8 cellular contexts compared by ENCODE assay signal in genomic region chr3:120596116-120596852, GRCh38. TPM values are rescaled to one million over a fixed set of nuclear protein-coding genes. Genes with fewer than 3 reads are reported as not detected.
DNase-seq lines count a peak whose midpoint lies in the region; ATAC-seq and TF ChIP-seq lines count a peak whose summit lies in the region.

TSS of gene NDUFB4 (plus strand) at chr3:120596336. CDS start at chr3:120596360, 24 bp downstream.

- H3K9me3 ChIP-seq in lung (ENCODE audit: control insufficient read depth in 2 of 2, insufficient read depth in 1 of 2, low read length in 1 of 2) = no peaks in the 10 kb centered on the region

- H3K4me3 ChIP-seq in lung = peak within 1 kb of the TSS; percentile 86

- CTCF ChIA-PET in activated CD8-positive, alpha-beta memory T cell treated with anti-CD3 and anti-CD28 coated beads for 36 hours (lab: Charles Lee) = interaction anchor here (2.2 kb wide), 1 partner anchor 35 kb away, joined by 5 read pairs; no protein-coding TSS in a partner anchor

- peak within 1 kb of the TSS; percentile 86 to 95 for H3K27ac ChIP-seq in lung (ENCODE audit: low read depth in 1 of 2, low read length in 1 of 2)

- POLR2A ChIA-PET in activated CD8-positive, alpha-beta memory T cell treated with anti-CD3 and anti-CD28 coated beads for 36 hours (lab: Charles Lee) = interaction anchor here (0.7 to 1.4 kb wide), 5 partner anchors 8 to 501 kb away, joined by 3 to 9 read pairs (median 3); partner anchors contain the start of genes GTF2E1 and RABL3

- peaks cover 0 to 22% of the 10 kb centered on the region in 2 donors for H3K4me1 ChIP-seq in lung (ENCODE audit: control insufficient read depth in 2 of 2, insufficient read depth in 2 of 2, low read length in 2 of 2)

- ATAC-seq in lung (ENCODE audit: insufficient read depth, low FRiP score) = peak; percentile 99

- peak; percentile 92 for DNase-seq in CMK (ENCODE audit: low read depth)
- DNase-seq in GM20000 (ENCODE audit: low spot score) = peak; percentile 94
- peak; percentile 99 for DNase-seq in HT-29 (ENCODE audit: low spot score)
- DNase-seq in NOMO-1 (lab: John Stamatoyannopoulos, UW; ENCODE audit: unreplicated experiment in 2 of 2) = peak; percentile 92 to 98
- peak; percentile 95 for DNase-seq in effector CD8-positive, alpha-beta T cell (lab: John Stamatoyannopoulos, UW)
- peak; percentile 96 for DNase-seq in lung (ENCODE audit: low spot score)
- DNase-seq in stimulated activated CD4-positive, alpha-beta T cell treated with anti-CD3 and anti-CD28 coated beads, TNF-alpha, amount 100 ng/mL, for 4 hours (ENCODE audit: low read depth in 3 of 3) = peak; percentile 90 to 95 (median 91)

- 0% methylated on average over 51 to 53 of the region's 53 CpGs for WGBS in lung, 2 donors

- H3K36me3 ChIP-seq in lung (ENCODE audit: control insufficient read depth in 2 of 2, insufficient read depth in 2 of 2, low read length in 2 of 2) = peaks cover 0 to 5% of the 10 kb centered on the region in 2 donors

- no peaks in the 10 kb centered on the region for H3K27me3 ChIP-seq in lung (ENCODE audit: control insufficient read depth, insufficient read depth)

- TF ChIP-seq CTCF in GM20000 (IDR thresholded peaks at IDR 0.05; ENCODE audit: extremely low read depth, missing control alignments) (no peak), lung (IDR thresholded peaks at IDR 0.05; ENCODE audit: control extremely low read depth, extremely low read depth) (no peak)

RNA-seq across cellular contexts. Expression of gene NDUFB4, which starts in this region (rescaled TPM):
- total RNA-seq in HT-29 (2014; rRNA removed; shearing (Covaris generic)) = 147 and 154 TPM in 2 replicates
- 100 to 1,000 TPM; 123 to 125 TPM for total RNA-seq in activated CD8-positive, alpha-beta memory T cell treated with anti-CD3 and anti-CD28 coated beads for 36 hours
- 10 to 100 TPM; 73.4 to 86.8 TPM for total RNA-seq in lung
- polyA plus RNA-seq in lung = 100 to 1,000 TPM; 119 to 341 TPM

Comparison
In these comparisons a context has a peak if more than half of its experiments do, and no peak if none do; other contexts are left out.
1. Peak in every context shown above with its lines: DNase-seq, ATAC-seq, H3K4me3 ChIP-seq and H3K27ac ChIP-seq.